In the genomic region with DNA sequence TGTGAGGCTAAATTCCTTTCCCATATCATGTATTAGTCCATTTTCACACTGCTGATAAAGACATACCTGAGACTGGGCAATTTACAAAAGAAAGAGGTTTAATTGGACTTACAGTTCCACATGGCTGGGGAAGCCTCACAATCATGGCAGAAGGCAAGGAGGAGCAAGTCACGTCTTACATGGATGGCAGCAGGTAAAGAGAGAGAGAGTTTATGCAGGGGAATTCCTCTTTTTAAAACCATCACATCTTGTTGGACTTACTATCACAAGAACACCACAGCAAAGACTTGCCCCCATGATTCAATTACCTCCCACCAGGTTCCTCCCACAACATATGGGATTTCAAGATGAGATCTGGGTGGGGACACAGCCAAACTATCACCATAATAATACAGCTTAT, we compare ENCODE assay signal across 7 cellular contexts. TPM values are rescaled to one million over a fixed set of nuclear protein-coding genes. Genes with fewer than 3 reads are reported as not detected.
"Had no signal": no experiment of that assay in that cellular context is flagged by ENCODE, and none has a peak within 500 bp of the region (broad histone marks: within the 10 kb centered on the region; RNA-seq: fewer than 3 reads in every experiment).

No MANE protein-coding gene starts in this region.

RNA-seq across cellular contexts. Expression of a gene that starts 37.8 kb away (rescaled TPM):
- total RNA-seq: GM23248, GM23338, H1, H7, H9, HFFc6 had no signal
- polyA plus RNA-seq: GM23248, GM23338, H1 had no signal

RNA-seq across cellular contexts. Expression of a gene that starts 56.4 kb away (rescaled TPM):
- total RNA-seq: GM23248, GM23338, H1, H4, H7, H9, HFFc6 had no signal
- polyA plus RNA-seq: GM23248, GM23338, H1 had no signal
